ENCODE assay signal across 25 cellular contexts in genomic region chr15:81740402-81740801, GRCh38.
"Had no signal": no experiment of that assay in that cellular context is flagged by ENCODE, and none has a peak within 500 bp of the region (broad histone marks: within the 10 kb centered on the region; RNA-seq: fewer than 3 reads in every experiment).

No MANE protein-coding gene starts in this region.

- H2AFZ ChIP-seq: parathyroid adenoma had no signal

- H3K79me2 ChIP-seq: parathyroid adenoma had no signal

- DNase-seq: activated CD4-positive, alpha-beta memory T cell treated with anti-CD3 and anti-CD28 coated beads for 36 hours; activated CD4-positive, alpha-beta T cell treated with anti-CD3 and anti-CD28 coated beads for 48 hours; activated effector memory CD4-positive, alpha-beta T cell treated with Interleukin-2 at 50 U/mL for 16 hours; activated naive CD4-positive, alpha-beta T cell treated with anti-CD3 and anti-CD28 coated beads, Interleukin-2, amount 10 ng/mL, durations not matched to agents 7 days and 5 days; activated naive CD8-positive, alpha-beta T cell treated with anti-CD3 and anti-CD28 coated beads, Interleukin-2, amount 50 U/mL, for 24 hours; activated T-cell treated with anti-CD3 and anti-CD28 coated beads, Interleukin-2, amount 50 U/mL, for 48 hours; aorta; dermis blood vessel endothelial cell; effector CD8-positive, alpha-beta T cell; heart left ventricle; left ventricle myocardium superior; mammary epithelial cell; midbrain; right lobe of liver; small intestine; stimulated activated CD4-positive, alpha-beta T cell treated with anti-CD3 and anti-CD28 coated beads, Interleukin-2, amount 100 ng/mL, for 24 hours; stimulated activated naive B cell treated with anti-CD40 and anti-IgM and Interleukin-4, amounts not matched to agents 10 μg/mL and 1 μg/mL and 100 μg/mL, for 72 hours; testis; trophoblast cell; uterus had no signal

- H3K4me1 Mint-ChIP-seq: activated naive CD4-positive, alpha-beta T cell treated with anti-CD3 and anti-CD28 coated beads, Interleukin-2, amount 10 ng/mL, durations not matched to agents 7 days and 5 days; activated naive CD8-positive, alpha-beta T cell treated with anti-CD3 and anti-CD28 coated beads, Interleukin-2, amount 50 U/mL, for 24 hours; stimulated activated naive B cell treated with anti-CD40 and anti-IgM and Interleukin-4, amounts not matched to agents 10 μg/mL and 1 μg/mL and 100 μg/mL, for 72 hours had no signal

- H3K27ac Mint-ChIP-seq: activated CD4-positive, alpha-beta memory T cell treated with anti-CD3 and anti-CD28 coated beads for 36 hours; activated naive CD4-positive, alpha-beta T cell treated with anti-CD3 and anti-CD28 coated beads, Interleukin-2, amount 10 ng/mL, durations not matched to agents 7 days and 5 days; activated naive CD8-positive, alpha-beta T cell treated with anti-CD3 and anti-CD28 coated beads, Interleukin-2, amount 50 U/mL, for 24 hours; natural killer cell treated with Interleukin-12 subunit alpha and Interleukin-12 subunit beta and Interleukin-15 and Interleukin-18, amount 100 ng/mL, for 72 hours; stimulated activated naive B cell treated with anti-CD40 and anti-IgM and Interleukin-4, amounts not matched to agents 10 μg/mL and 1 μg/mL and 100 μg/mL, for 72 hours; T-helper 1 cell treated with Interleukin-12 subunit alpha and Interleukin-12 subunit beta and Interleukin-4 antibody, amounts not matched to agents 30 μg/mL and 1 μg/mL, for 36 hours had no signal

- H3K36me3 ChIP-seq: heart left ventricle, neutrophil, right lobe of liver, uterus had no signal

- H3K27ac ChIP-seq: heart left ventricle, neutrophil, parathyroid adenoma, right lobe of liver, testis had no signal

- H3K27me3 Mint-ChIP-seq: activated CD4-positive, alpha-beta memory T cell treated with anti-CD3 and anti-CD28 coated beads for 36 hours; activated naive CD4-positive, alpha-beta T cell treated with anti-CD3 and anti-CD28 coated beads, Interleukin-2, amount 10 ng/mL, durations not matched to agents 7 days and 5 days; activated naive CD8-positive, alpha-beta T cell treated with anti-CD3 and anti-CD28 coated beads, Interleukin-2, amount 50 U/mL, for 24 hours; stimulated activated naive B cell treated with anti-CD40 and anti-IgM and Interleukin-4, amounts not matched to agents 10 μg/mL and 1 μg/mL and 100 μg/mL, for 72 hours had no signal

- H3K4me1 ChIP-seq: parathyroid adenoma, right lobe of liver, testis had no signal

- H3K4me3 ChIP-seq: heart left ventricle, right lobe of liver, testis, uterus had no signal

- H3K9ac ChIP-seq: parathyroid adenoma had no signal

- H3K36me3 Mint-ChIP-seq: activated CD4-positive, alpha-beta memory T cell treated with anti-CD3 and anti-CD28 coated beads for 36 hours; activated naive CD4-positive, alpha-beta T cell treated with anti-CD3 and anti-CD28 coated beads, Interleukin-2, amount 10 ng/mL, durations not matched to agents 7 days and 5 days; natural killer cell treated with Interleukin-12 subunit alpha and Interleukin-12 subunit beta and Interleukin-15 and Interleukin-18, amount 100 ng/mL, for 72 hours had no signal

- H3K9me3 Mint-ChIP-seq: activated CD4-positive, alpha-beta memory T cell treated with anti-CD3 and anti-CD28 coated beads for 36 hours; natural killer cell treated with Interleukin-12 subunit alpha and Interleukin-12 subunit beta and Interleukin-15 and Interleukin-18, amount 100 ng/mL, for 72 hours had no signal

- H3K27me3 ChIP-seq: heart left ventricle, neutrophil, right lobe of liver, testis, uterus had no signal

- H3K9me3 ChIP-seq: neutrophil, right lobe of liver, testis, uterus had no signal

- H3K4me3 Mint-ChIP-seq: activated CD4-positive, alpha-beta memory T cell treated with anti-CD3 and anti-CD28 coated beads for 36 hours; activated naive CD4-positive, alpha-beta T cell treated with anti-CD3 and anti-CD28 coated beads, Interleukin-2, amount 10 ng/mL, durations not matched to agents 7 days and 5 days; activated naive CD8-positive, alpha-beta T cell treated with anti-CD3 and anti-CD28 coated beads, Interleukin-2, amount 50 U/mL, for 24 hours; brain; natural killer cell treated with Interleukin-12 subunit alpha and Interleukin-12 subunit beta and Interleukin-15 and Interleukin-18, amount 100 ng/mL, for 72 hours; stimulated activated naive B cell treated with anti-CD40 and anti-IgM and Interleukin-4, amounts not matched to agents 10 μg/mL and 1 μg/mL and 100 μg/mL, for 72 hours; T-helper 1 cell treated with Interleukin-12 subunit alpha and Interleukin-12 subunit beta and Interleukin-4 antibody, amounts not matched to agents 30 μg/mL and 1 μg/mL, for 36 hours had no signal
